Comparison of ENCODE assay signal across 8 cellular contexts in the genomic region with DNA sequence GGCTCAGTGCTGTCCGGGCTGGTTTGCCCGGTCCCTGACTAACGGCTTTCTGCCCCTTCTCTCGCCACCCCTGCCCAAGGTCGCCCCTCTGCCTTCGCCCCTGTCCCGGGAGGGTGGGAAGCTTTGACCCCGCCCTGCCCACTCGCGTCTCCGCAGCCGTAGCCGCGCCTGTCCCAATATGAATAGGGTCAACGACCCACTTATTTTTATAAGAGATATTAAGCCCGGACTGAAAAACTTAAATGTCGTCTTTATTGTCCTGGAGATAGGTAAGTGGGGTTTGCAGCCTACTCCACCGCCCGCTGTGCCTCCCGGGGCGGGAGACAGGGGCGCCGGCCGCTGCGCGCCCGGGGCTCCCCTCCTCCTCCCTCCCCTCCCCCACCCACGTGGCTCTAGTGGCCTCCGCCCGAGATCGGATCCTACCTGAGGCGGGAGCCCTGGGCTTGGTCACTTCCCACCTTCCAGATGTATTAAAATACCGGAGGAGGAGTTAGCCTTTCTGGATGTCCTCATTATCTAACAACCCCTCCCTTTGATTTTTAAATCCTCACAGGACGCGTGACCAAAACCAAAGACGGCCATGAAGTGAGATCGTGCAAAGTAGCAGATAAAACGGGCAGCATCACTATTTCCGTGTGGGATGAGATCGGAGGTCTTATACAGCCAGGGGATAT. TPM values are rescaled to one million over a fixed set of nuclear protein-coding genes. Genes with fewer than 3 reads are reported as not detected.
DNase-seq lines count a peak whose midpoint lies in the region; ATAC-seq and FAIRE-seq lines count a peak whose summit lies in the region.

No MANE protein-coding gene starts in this region.

- H4K8ac ChIP-seq in trophoblast cell (ENCODE audit: low read depth, low read length): peak overlapping the region; percentile 95

- H3K23ac ChIP-seq in trophoblast cell (ENCODE audit: low read length): no peak overlapping the region

- peak overlapping the region; percentile 96 for H4K91ac ChIP-seq in trophoblast cell (ENCODE audit: low read depth, low read length)

- H3K4me3 ChIP-seq in trophoblast cell (ENCODE audit: low read depth, low read length): peak overlapping the region; percentile 81
- peak overlapping the region; percentile 61 for H3K4me3 ChIP-seq in urinary bladder (ENCODE audit: low read depth, low read length)

- H3K4ac ChIP-seq in trophoblast cell (ENCODE audit: low read depth, low read length): peak overlapping the region; percentile 99

- WGBS in trophoblast cell (ENCODE audit: extremely low coverage, insufficient coverage, insufficient read length): no CpG with 5 or more reads among the region's 40 CpGs
- 2% methylated on average over 40 of the region's 40 CpGs for WGBS in urinary bladder

- peak; percentile 7 for ATAC-seq in HG02938 (IDR thresholded peaks at IDR 0.05; ENCODE audit: unreplicated experiment)

- H2AK5ac ChIP-seq in trophoblast cell (ENCODE audit: low read length): peak overlapping the region; percentile 98

- intact Hi-C loops in head of caudate nucleus (cut with DNase I): no loop called here

- H3K4me1 ChIP-seq in trophoblast cell (ENCODE audit: control insufficient read depth in 1 of 2, insufficient read depth in 2 of 2, low read length in 2 of 2) (peaks cover 5 to 7% of the 10 kb centered on the region in 2 experiments), urinary bladder (ENCODE audit: insufficient read depth) (no peaks in the 10 kb centered on the region)

- peak overlapping the region; percentile 87 for H2AFZ ChIP-seq in trophoblast cell (ENCODE audit: insufficient read depth, low read length, poor library complexity)

- H3K4me2 ChIP-seq in trophoblast cell (ENCODE audit: low read length): peak overlapping the region; percentile 80

- peak overlapping the region; percentile 85 for H3K9ac ChIP-seq in trophoblast cell (ENCODE audit: low read length)

- H4K12ac ChIP-seq in trophoblast cell (ENCODE audit: low read depth, low read length): peak overlapping the region; percentile 94

- peak overlapping the region; percentile 99 for H2BK5ac ChIP-seq in trophoblast cell (ENCODE audit: low read depth, low read length, poor library complexity)

- peak overlapping the region; percentile 75 for H2BK12ac ChIP-seq in trophoblast cell (ENCODE audit: low read length)

- no peaks in the 10 kb centered on the region for H3K9me3 ChIP-seq in trophoblast cell (ENCODE audit: insufficient read depth, low read depth, low read length)

- H3K27ac ChIP-seq in trophoblast cell (ENCODE audit: low read depth, low read length) (peak overlapping the region; percentile 96), urinary bladder (ENCODE audit: low read depth) (peak overlapping the region; percentile 87)

- H3K79me1 ChIP-seq in trophoblast cell (ENCODE audit: low read length): peaks cover 22% of the 10 kb centered on the region

- DNase-seq in NCI-H1417 (lab: John Stamatoyannopoulos, UW) (peak in 2 of 3 experiments; percentile 31 to 56), NCI-H1417 treated with DMSO at 0.1 percent for 48 hours (lab: John Stamatoyannopoulos, UW) (no peak), RCC 7860 (ENCODE audit: low spot score) (peak; percentile 60), activated gamma-delta T cell (lab: John Stamatoyannopoulos, UW) (peak; percentile 36), head of caudate nucleus (peak in 33 of 42 donors; percentile 8 to 62 (median 23)), trophoblast cell (peak; percentile 56 to 67)

- no peak for FAIRE-seq in RCC 7860 (lab: Jason Lieb, UNC)

- peak overlapping the region; percentile 90 for H2BK120ac ChIP-seq in trophoblast cell (ENCODE audit: insufficient read depth, low read length, poor library complexity)

- peak overlapping the region; percentile 98 for H3K18ac ChIP-seq in trophoblast cell (ENCODE audit: low read length)

- H3K79me2 ChIP-seq in trophoblast cell (ENCODE audit: control insufficient read depth, insufficient read depth, low read length, poor library complexity): peaks cover 15% of the 10 kb centered on the region

- H3K27me3 ChIP-seq in trophoblast cell (ENCODE audit: insufficient read depth, low read length): no peaks in the 10 kb centered on the region

- H3K36me3 ChIP-seq in trophoblast cell (ENCODE audit: control insufficient read depth in 1 of 2, insufficient read depth in 2 of 2, low read length in 2 of 2): peaks cover 2 to 5% of the 10 kb centered on the region in 2 experiments
- H3K36me3 ChIP-seq in urinary bladder (ENCODE audit: insufficient read depth): peaks cover 1% of the 10 kb centered on the region

- H3K14ac ChIP-seq in trophoblast cell (ENCODE audit: low read length): peak overlapping the region; percentile 97

RNA-seq across cellular contexts. Expression of gene NABP1, which starts 0.6 kb away (rescaled TPM):
- 101 and 113 TPM in 2 replicates for polyA plus RNA-seq in trophoblast cell (2013)
- 30.2 TPM for total RNA-seq in urinary bladder
- 10.8 TPM for polyA plus RNA-seq in urinary bladder
